1 cellular context compared by ENCODE assay signal in the genomic region with DNA sequence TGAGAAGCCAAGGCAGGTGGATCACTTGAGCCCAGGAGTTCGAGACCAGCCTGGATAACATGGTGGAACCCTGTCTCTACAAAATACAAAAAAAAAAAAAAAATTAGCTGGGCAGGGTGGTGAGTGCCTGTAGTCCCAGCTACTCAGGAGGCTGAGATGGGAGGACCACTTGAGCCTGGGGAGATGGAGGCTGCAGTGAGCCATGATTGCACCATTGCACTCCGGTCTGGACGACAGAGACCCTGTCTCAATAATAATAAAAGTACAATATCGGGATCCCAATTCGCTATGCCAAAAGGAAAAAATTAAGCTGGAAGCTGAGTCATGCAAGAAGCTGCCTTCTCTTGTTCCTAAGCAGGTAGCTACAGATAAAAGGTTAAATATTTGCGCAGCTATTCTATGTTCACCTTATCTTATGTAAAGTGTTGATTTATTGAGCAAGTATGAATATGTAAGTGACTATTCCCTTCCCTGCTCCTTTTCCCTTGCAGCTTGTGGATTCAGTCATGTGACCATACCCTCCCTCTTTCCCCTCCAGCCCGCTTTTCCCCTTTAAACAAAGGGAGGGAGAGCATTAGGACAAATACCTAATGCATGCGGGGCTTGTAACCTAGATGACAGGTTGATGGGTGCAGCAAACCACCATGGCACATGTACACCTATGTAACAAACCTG.
TF ChIP-seq lines count a peak whose summit lies in the region.

No MANE protein-coding gene starts in this region.

TF ChIP-seq in GM23338, 12 proteins besides CTCF, POLR2A, EP300 and RAD21:
- TF ChIP-seq EZH2 (IDR thresholded peaks at IDR 0.05; ENCODE audit: low read depth, unreplicated experiment) (no peak), NANOG (IDR thresholded peaks at IDR 0.05; ENCODE audit: borderline replicate concordance) (no peak), EZH2phosphoT487 (IDR thresholded peaks at IDR 0.05; ENCODE audit: unreplicated experiment) (no peak), JUNB (IDR thresholded peaks at IDR 0.05; ENCODE audit: unreplicated experiment) (no peak), CREB1 (CRISPR knock-in tag; IDR thresholded peaks at IDR 0.05; ENCODE audit: low read depth) (no peak), ZNF114 (CRISPR knock-in tag; IDR thresholded peaks at IDR 0.05) (no peak), POLR2AphosphoS5 (IDR thresholded peaks at IDR 0.05; ENCODE audit: low read depth) (no peak)
- TF ChIP-seq, protein P1, sequence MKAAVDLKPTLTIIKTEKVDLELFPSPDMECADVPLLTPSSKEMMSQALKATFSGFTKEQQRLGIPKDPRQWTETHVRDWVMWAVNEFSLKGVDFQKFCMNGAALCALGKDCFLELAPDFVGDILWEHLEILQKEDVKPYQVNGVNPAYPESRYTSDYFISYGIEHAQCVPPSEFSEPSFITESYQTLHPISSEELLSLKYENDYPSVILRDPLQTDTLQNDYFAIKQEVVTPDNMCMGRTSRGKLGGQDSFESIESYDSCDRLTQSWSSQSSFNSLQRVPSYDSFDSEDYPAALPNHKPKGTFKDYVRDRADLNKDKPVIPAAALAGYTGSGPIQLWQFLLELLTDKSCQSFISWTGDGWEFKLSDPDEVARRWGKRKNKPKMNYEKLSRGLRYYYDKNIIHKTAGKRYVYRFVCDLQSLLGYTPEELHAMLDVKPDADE (IDR thresholded peaks at IDR 0.05) = no peak
- TF ChIP-seq, protein P2, sequence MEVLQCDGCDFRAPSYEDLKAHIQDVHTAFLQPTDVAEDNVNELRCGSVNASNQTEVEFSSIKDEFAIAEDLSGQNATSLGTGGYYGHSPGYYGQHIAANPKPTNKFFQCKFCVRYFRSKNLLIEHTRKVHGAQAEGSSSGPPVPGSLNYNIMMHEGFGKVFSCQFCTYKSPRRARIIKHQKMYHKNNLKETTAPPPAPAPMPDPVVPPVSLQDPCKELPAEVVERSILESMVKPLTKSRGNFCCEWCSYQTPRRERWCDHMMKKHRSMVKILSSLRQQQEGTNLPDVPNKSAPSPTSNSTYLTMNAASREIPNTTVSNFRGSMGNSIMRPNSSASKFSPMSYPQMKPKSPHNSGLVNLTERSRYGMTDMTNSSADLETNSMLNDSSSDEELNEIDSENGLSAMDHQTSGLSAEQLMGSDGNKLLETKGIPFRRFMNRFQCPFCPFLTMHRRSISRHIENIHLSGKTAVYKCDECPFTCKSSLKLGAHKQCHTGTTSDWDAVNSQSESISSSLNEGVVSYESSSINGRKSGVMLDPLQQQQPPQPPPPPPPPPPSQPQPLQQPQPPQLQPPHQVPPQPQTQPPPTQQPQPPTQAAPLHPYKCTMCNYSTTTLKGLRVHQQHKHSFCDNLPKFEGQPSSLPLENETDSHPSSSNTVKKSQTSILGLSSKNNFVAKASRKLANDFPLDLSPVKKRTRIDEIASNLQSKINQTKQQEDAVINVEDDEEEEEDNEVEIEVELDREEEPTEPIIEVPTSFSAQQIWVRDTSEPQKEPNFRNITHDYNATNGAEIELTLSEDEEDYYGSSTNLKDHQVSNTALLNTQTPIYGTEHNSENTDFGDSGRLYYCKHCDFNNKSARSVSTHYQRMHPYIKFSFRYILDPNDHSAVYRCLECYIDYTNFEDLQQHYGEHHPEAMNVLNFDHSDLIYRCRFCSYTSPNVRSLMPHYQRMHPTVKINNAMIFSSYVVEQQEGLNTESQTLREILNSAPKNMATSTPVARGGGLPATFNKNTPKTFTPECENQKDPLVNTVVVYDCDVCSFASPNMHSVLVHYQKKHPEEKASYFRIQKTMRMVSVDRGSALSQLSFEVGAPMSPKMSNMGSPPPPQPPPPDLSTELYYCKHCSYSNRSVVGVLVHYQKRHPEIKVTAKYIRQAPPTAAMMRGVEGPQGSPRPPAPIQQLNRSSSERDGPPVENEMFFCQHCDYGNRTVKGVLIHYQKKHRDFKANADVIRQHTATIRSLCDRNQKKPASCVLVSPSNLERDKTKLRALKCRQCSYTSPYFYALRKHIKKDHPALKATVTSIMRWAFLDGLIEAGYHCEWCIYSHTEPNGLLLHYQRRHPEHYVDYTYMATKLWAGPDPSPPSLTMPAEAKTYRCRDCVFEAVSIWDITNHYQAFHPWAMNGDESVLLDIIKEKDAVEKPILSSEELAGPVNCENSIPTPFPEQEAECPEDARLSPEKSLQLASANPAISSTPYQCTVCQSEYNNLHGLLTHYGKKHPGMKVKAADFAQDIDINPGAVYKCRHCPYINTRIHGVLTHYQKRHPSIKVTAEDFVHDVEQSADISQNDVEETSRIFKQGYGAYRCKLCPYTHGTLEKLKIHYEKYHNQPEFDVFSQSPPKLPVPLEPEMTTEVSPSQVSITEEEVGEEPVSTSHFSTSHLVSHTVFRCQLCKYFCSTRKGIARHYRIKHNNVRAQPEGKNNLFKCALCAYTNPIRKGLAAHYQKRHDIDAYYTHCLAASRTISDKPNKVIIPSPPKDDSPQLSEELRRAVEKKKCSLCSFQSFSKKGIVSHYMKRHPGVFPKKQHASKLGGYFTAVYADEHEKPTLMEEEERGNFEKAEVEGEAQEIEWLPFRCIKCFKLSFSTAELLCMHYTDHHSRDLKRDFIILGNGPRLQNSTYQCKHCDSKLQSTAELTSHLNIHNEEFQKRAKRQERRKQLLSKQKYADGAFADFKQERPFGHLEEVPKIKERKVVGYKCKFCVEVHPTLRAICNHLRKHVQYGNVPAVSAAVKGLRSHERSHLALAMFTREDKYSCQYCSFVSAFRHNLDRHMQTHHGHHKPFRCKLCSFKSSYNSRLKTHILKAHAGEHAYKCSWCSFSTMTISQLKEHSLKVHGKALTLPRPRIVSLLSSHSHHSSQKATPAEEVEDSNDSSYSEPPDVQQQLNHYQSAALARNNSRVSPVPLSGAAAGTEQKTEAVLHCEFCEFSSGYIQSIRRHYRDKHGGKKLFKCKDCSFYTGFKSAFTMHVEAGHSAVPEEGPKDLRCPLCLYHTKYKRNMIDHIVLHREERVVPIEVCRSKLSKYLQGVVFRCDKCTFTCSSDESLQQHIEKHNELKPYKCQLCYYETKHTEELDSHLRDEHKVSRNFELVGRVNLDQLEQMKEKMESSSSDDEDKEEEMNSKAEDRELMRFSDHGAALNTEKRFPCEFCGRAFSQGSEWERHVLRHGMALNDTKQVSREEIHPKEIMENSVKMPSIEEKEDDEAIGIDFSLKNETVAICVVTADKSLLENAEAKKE (CRISPR knock-in tag; IDR thresholded peaks at IDR 0.05) = no peak
